Comparison of ENCODE assay signal across 8 cellular contexts in genomic region chr3:151084893-151085226, GRCh38. TPM values are rescaled to one million over a fixed set of nuclear protein-coding genes. Genes with fewer than 3 reads are reported as not detected.
DNase-seq lines count a peak whose midpoint lies in the region; ATAC-seq and TF ChIP-seq lines count a peak whose summit lies in the region.

No MANE protein-coding gene starts in this region.

- DNase-seq in H7 (no peak), glutamatergic neuron (no peak), NOMO-1 treated with dmso at 0.1 percent for 144 hours (lab: John Stamatoyannopoulos, UW; ENCODE audit: unreplicated experiment) (no peak), T-helper 9 cell (no peak)
- DNase-seq in NK-92 treated with Interleukin-12 subunit alpha and Interleukin-12 subunit beta, amount 100 ng/mL, for 24 hours (lab: John Stamatoyannopoulos, UW): no peak

- peaks cover 2% of the 10 kb centered on the region for H3K4me1 Mint-ChIP-seq in glutamatergic neuron (ENCODE audit: low read depth, unreplicated experiment)

- H3K27me3 ChIP-seq in H7 (ENCODE audit: control insufficient read depth, insufficient read depth, low read length) (peaks cover 8% of the 10 kb centered on the region), skeletal muscle satellite cell (ENCODE audit: control insufficient read depth, insufficient read depth, low read length) (peaks cover 44% of the 10 kb centered on the region)

- H3K4me1 ChIP-seq in skeletal muscle satellite cell (ENCODE audit: control insufficient read depth, insufficient read depth, low read length): peaks cover 12% of the 10 kb centered on the region

- H3K4me2 ChIP-seq in skeletal muscle satellite cell (ENCODE audit: low read length): peak overlapping the region; percentile 96

- ATAC-seq in HG03521 (IDR thresholded peaks at IDR 0.05; ENCODE audit: unreplicated experiment): no peak

- peaks cover 5% of the 10 kb centered on the region for H3K36me3 Mint-ChIP-seq in glutamatergic neuron (ENCODE audit: unreplicated experiment)

- peak overlapping the region; percentile 84 for H3K4me3 Mint-ChIP-seq in glutamatergic neuron (ENCODE audit: unreplicated experiment)

- H3K27ac Mint-ChIP-seq in glutamatergic neuron (ENCODE audit: unreplicated experiment): peak overlapping the region; percentile 31

- peaks cover 3% of the 10 kb centered on the region for H3K9me3 Mint-ChIP-seq in glutamatergic neuron (ENCODE audit: unreplicated experiment)

- peak overlapping the region; percentile 76 for H3K4me3 ChIP-seq in H7 (ENCODE audit: insufficient read depth, low read depth, low read length)
- H3K4me3 ChIP-seq in WI38 (ENCODE audit: low read depth, low read length): peak overlapping the region; percentile 59; the same call in 1 of the 2 replicates
- peak overlapping the region; percentile 73 for H3K4me3 ChIP-seq in skeletal muscle satellite cell (ENCODE audit: low read length)

- H3K36me3 ChIP-seq in H7 (replicated peaks; ENCODE audit: control insufficient read depth, insufficient read depth, low read length) (no peaks in the 10 kb centered on the region), skeletal muscle satellite cell (ENCODE audit: insufficient read depth, low read length) (no peaks in the 10 kb centered on the region)

- peaks cover 6% of the 10 kb centered on the region for H3K27me3 Mint-ChIP-seq in glutamatergic neuron (ENCODE audit: unreplicated experiment)

- no peaks in the 10 kb centered on the region for H3K9me3 ChIP-seq in skeletal muscle satellite cell (replicated peaks; ENCODE audit: low read length)

- peak overlapping the region; percentile 35 for H3K9ac ChIP-seq in skeletal muscle satellite cell (ENCODE audit: low read depth, low read length)

- no peak for TF ChIP-seq CTCF in WI38 (IDR thresholded peaks at IDR 0.05; ENCODE audit: low read depth, low read length)
- no peak for TF ChIP-seq CTCF in glutamatergic neuron (IDR thresholded peaks at IDR 0.05; ENCODE audit: partially characterized antibody, unreplicated experiment)

RNA-seq across cellular contexts. Expression of gene MED12L, which starts 0.6 kb away (rescaled TPM):
- total RNA-seq in H7 (2014; rRNA removed; shearing (Covaris generic)): 7.9 and 8.0 TPM in 2 replicates
- 7.8 TPM for total RNA-seq in glutamatergic neuron (ENCODE audit: unreplicated experiment)
- total RNA-seq in skeletal muscle satellite cell (2012; rRNA removed): under 0.01 and 1.3 TPM in 2 replicates
